In genomic region chr21:14979264-14979663, GRCh38 we compare ENCODE assay signal across 1 cellular context.
TF ChIP-seq lines count a peak whose summit lies in the region.

No MANE protein-coding gene starts in this region.

TF ChIP-seq in HepG2, 621 proteins besides CTCF, POLR2A, EP300 and RAD21 (continued from another document and continues in another):
- no peak for TF ChIP-seq KIAA2018 (CRISPR knock-in tag; IDR thresholded peaks at IDR 0.05; ENCODE audit: borderline replicate concordance)
- TF ChIP-seq ZNF557 (CRISPR knock-in tag; IDR thresholded peaks at IDR 0.05): no peak
- TF ChIP-seq THAP11 (CRISPR knock-in tag; IDR thresholded peaks at IDR 0.05): no peak
- no peak for TF ChIP-seq ZNF768 (CRISPR knock-in tag; IDR thresholded peaks at IDR 0.05)
- TF ChIP-seq CENPT (CRISPR knock-in tag; IDR thresholded peaks at IDR 0.05; ENCODE audit: low read depth): no peak
- no peak for TF ChIP-seq CC2D1A (CRISPR knock-in tag; IDR thresholded peaks at IDR 0.05)
- no peak for TF ChIP-seq DNMT3B (CRISPR knock-in tag; conservative IDR thresholded peaks at IDR 0.05)
- no peak for TF ChIP-seq ZFX (CRISPR knock-in tag; IDR thresholded peaks at IDR 0.05; ENCODE audit: low read depth)
- TF ChIP-seq NR2F6 (IDR thresholded peaks at IDR 0.05): peak; percentile 25; the same call in 1 of the 2 replicates
- 0 out of 2 replicates have a peak, but pooled peaks have one; percentile 36 for TF ChIP-seq NR2F6 (CRISPR knock-in tag; IDR thresholded peaks at IDR 0.05)
- no peak for TF ChIP-seq ELF4 (CRISPR knock-in tag; IDR thresholded peaks at IDR 0.05; ENCODE audit: borderline replicate concordance)
- no peak for TF ChIP-seq ZNF207 (IDR thresholded peaks at IDR 0.05; ENCODE audit: borderline replicate concordance)
- TF ChIP-seq ZNF569 (CRISPR knock-in tag; IDR thresholded peaks at IDR 0.05; ENCODE audit: borderline replicate concordance): no peak
- TF ChIP-seq, protein P1, sequence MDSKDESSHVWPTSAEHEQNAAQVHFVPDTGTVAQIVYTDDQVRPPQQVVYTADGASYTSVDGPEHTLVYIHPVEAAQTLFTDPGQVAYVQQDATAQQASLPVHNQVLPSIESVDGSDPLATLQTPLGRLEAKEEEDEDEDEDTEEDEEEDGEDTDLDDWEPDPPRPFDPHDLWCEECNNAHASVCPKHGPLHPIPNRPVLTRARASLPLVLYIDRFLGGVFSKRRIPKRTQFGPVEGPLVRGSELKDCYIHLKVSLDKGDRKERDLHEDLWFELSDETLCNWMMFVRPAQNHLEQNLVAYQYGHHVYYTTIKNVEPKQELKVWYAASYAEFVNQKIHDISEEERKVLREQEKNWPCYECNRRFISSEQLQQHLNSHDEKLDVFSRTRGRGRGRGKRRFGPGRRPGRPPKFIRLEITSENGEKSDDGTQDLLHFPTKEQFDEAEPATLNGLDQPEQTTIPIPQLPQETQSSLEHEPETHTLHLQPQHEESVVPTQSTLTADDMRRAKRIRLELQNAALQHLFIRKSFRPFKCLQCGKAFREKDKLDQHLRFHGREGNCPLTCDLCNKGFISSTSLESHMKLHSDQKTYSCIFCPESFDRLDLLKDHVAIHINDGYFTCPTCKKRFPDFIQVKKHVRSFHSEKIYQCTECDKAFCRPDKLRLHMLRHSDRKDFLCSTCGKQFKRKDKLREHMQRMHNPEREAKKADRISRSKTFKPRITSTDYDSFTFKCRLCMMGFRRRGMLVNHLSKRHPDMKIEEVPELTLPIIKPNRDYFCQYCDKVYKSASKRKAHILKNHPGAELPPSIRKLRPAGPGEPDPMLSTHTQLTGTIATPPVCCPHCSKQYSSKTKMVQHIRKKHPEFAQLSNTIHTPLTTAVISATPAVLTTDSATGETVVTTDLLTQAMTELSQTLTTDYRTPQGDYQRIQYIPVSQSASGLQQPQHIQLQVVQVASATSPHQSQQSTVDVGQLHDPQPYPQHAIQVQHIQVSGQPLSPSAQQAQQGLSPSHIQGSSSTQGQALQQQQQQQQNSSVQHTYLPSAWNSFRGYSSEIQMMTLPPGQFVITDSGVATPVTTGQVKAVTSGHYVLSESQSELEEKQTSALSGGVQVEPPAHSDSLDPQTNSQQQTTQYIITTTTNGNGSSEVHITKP (CRISPR knock-in tag; IDR thresholded peaks at IDR 0.05; ENCODE audit: low read depth): no peak
- TF ChIP-seq REXO4 (CRISPR knock-in tag; IDR thresholded peaks at IDR 0.05; ENCODE audit: borderline replicate concordance): no peak
- no peak for TF ChIP-seq ZNF513 (CRISPR knock-in tag; conservative IDR thresholded peaks at IDR 0.05)
- TF ChIP-seq, protein P2, sequence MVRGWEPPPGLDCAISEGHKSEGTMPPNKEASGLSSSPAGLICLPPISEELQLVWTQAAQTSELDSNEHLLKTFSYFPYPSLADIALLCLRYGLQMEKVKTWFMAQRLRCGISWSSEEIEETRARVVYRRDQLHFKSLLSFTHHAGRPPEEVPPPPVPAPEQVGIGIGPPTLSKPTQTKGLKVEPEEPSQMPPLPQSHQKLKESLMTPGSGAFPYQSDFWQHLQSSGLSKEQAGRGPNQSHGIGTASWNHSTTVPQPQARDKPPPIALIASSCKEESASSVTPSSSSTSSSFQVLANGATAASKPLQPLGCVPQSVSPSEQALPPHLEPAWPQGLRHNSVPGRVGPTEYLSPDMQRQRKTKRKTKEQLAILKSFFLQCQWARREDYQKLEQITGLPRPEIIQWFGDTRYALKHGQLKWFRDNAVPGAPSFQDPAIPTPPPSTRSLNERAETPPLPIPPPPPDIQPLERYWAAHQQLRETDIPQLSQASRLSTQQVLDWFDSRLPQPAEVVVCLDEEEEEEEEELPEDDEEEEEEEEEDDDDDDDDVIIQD (CRISPR knock-in tag; IDR thresholded peaks at IDR 0.05; ENCODE audit: low read depth): 0 out of 2 replicates have a peak, but pooled peaks have one; percentile 36
- no peak for TF ChIP-seq ATF7 (IDR thresholded peaks at IDR 0.05)
- TF ChIP-seq ATF7 (CRISPR knock-in tag; IDR thresholded peaks at IDR 0.05): no peak
- no peak for TF ChIP-seq ZBTB42 (CRISPR knock-in tag; IDR thresholded peaks at IDR 0.05)
- no peak for TF ChIP-seq ZNF556 (CRISPR knock-in tag; IDR thresholded peaks at IDR 0.05; ENCODE audit: borderline replicate concordance)
- no peak for TF ChIP-seq RAD51 (IDR thresholded peaks at IDR 0.05; ENCODE audit: borderline replicate concordance)
- peak; percentile 28; the same call in 1 of the 2 replicates for TF ChIP-seq BCL6 (CRISPR knock-in tag; IDR thresholded peaks at IDR 0.05)
- TF ChIP-seq, protein P3, sequence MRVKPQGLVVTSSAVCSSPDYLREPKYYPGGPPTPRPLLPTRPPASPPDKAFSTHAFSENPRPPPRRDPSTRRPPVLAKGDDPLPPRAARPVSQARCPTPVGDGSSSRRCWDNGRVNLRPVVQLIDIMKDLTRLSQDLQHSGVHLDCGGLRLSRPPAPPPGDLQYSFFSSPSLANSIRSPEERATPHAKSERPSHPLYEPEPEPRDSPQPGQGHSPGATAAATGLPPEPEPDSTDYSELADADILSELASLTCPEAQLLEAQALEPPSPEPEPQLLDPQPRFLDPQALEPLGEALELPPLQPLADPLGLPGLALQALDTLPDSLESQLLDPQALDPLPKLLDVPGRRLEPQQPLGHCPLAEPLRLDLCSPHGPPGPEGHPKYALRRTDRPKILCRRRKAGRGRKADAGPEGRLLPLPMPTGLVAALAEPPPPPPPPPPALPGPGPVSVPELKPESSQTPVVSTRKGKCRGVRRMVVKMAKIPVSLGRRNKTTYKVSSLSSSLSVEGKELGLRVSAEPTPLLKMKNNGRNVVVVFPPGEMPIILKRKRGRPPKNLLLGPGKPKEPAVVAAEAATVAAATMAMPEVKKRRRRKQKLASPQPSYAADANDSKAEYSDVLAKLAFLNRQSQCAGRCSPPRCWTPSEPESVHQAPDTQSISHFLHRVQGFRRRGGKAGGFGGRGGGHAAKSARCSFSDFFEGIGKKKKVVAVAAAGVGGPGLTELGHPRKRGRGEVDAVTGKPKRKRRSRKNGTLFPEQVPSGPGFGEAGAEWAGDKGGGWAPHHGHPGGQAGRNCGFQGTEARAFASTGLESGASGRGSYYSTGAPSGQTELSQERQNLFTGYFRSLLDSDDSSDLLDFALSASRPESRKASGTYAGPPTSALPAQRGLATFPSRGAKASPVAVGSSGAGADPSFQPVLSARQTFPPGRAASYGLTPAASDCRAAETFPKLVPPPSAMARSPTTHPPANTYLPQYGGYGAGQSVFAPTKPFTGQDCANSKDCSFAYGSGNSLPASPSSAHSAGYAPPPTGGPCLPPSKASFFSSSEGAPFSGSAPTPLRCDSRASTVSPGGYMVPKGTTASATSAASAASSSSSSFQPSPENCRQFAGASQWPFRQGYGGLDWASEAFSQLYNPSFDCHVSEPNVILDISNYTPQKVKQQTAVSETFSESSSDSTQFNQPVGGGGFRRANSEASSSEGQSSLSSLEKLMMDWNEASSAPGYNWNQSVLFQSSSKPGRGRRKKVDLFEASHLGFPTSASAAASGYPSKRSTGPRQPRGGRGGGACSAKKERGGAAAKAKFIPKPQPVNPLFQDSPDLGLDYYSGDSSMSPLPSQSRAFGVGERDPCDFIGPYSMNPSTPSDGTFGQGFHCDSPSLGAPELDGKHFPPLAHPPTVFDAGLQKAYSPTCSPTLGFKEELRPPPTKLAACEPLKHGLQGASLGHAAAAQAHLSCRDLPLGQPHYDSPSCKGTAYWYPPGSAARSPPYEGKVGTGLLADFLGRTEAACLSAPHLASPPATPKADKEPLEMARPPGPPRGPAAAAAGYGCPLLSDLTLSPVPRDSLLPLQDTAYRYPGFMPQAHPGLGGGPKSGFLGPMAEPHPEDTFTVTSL (CRISPR knock-in tag; IDR thresholded peaks at IDR 0.05; ENCODE audit: borderline replicate concordance): no peak
- no peak for TF ChIP-seq SNAI1 (CRISPR knock-in tag; IDR thresholded peaks at IDR 0.05; ENCODE audit: borderline replicate concordance)
- TF ChIP-seq RBM22 (optimal IDR thresholded peaks at IDR 0.05; ENCODE audit: low read length): peak; percentile 46
- no peak for TF ChIP-seq FOXA1 (IDR thresholded peaks at IDR 0.05)
- TF ChIP-seq FOXA1 (CRISPR knock-in tag; IDR thresholded peaks at IDR 0.05): no peak
- no peak for TF ChIP-seq ZNF567 (CRISPR knock-in tag; IDR thresholded peaks at IDR 0.05; ENCODE audit: borderline replicate concordance)
- TF ChIP-seq, protein P4, sequence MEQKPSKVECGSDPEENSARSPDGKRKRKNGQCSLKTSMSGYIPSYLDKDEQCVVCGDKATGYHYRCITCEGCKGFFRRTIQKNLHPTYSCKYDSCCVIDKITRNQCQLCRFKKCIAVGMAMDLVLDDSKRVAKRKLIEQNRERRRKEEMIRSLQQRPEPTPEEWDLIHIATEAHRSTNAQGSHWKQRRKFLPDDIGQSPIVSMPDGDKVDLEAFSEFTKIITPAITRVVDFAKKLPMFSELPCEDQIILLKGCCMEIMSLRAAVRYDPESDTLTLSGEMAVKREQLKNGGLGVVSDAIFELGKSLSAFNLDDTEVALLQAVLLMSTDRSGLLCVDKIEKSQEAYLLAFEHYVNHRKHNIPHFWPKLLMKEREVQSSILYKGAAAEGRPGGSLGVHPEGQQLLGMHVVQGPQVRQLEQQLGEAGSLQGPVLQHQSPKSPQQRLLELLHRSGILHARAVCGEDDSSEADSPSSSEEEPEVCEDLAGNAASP (CRISPR knock-in tag; IDR thresholded peaks at IDR 0.05; ENCODE audit: borderline replicate concordance): no peak
- no peak for TF ChIP-seq TAF1 (CRISPR knock-in tag; IDR thresholded peaks at IDR 0.05)
- TF ChIP-seq TOE1 (CRISPR knock-in tag; IDR thresholded peaks at IDR 0.05): no peak
- TF ChIP-seq ZNF460 (CRISPR knock-in tag; IDR thresholded peaks at IDR 0.05; ENCODE audit: borderline replicate concordance): no peak
- no peak for TF ChIP-seq ARHGAP35 (CRISPR knock-in tag; IDR thresholded peaks at IDR 0.05; ENCODE audit: borderline replicate concordance)
- TF ChIP-seq, protein P5, sequence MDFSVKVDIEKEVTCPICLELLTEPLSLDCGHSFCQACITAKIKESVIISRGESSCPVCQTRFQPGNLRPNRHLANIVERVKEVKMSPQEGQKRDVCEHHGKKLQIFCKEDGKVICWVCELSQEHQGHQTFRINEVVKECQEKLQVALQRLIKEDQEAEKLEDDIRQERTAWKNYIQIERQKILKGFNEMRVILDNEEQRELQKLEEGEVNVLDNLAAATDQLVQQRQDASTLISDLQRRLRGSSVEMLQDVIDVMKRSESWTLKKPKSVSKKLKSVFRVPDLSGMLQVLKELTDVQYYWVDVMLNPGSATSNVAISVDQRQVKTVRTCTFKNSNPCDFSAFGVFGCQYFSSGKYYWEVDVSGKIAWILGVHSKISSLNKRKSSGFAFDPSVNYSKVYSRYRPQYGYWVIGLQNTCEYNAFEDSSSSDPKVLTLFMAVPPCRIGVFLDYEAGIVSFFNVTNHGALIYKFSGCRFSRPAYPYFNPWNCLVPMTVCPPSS (IDR thresholded peaks at IDR 0.05): no peak
- TF ChIP-seq PRMT3 (CRISPR knock-in tag; IDR thresholded peaks at IDR 0.05; ENCODE audit: borderline replicate concordance, low read depth): no peak
- no peak for TF ChIP-seq ZNF468 (CRISPR knock-in tag; IDR thresholded peaks at IDR 0.05)
- no peak for TF ChIP-seq KAT8 (CRISPR knock-in tag; IDR thresholded peaks at IDR 0.05)
